Comparison of ENCODE assay signal across 24 cellular contexts in the genomic region with DNA sequence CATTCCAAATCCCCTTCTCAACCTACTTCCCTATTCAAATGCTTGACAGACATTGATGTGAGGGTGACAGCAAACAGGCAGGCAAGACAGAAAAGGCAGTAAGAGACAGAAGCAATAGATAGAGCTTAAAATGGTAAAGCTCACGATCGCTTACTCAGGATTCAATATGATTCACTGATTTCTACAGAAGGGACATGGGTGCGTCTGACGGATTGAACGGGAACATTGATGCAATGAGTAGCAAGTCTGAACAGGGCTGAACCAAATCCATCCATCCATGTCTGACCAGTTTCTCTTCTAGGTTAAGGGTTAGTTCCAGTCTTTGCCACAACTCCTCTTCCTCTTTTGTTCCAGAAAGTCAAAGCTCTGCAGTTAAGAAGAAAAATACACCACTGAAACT. TPM values are rescaled to one million over a fixed set of nuclear protein-coding genes. Genes with fewer than 3 reads are reported as not detected.
DNase-seq lines count a peak whose midpoint lies in the region; ATAC-seq and TF ChIP-seq lines count a peak whose summit lies in the region.
"Had no signal": no experiment of that assay in that cellular context is flagged by ENCODE, and none has a peak within 500 bp of the region (broad histone marks: within the 10 kb centered on the region; RNA-seq: fewer than 3 reads in every experiment).

No MANE protein-coding gene starts in this region.

- intact Hi-C loops in Right ventricle myocardium superior (cut with DNase I): no loop called here
- intact Hi-C loops in left cardiac atrium (cut with DNase I): no loop called here
- intact Hi-C loops in Caco-2 (cut with micrococcal nuclease; ENCODE audit: unreplicated experiment): no loop called here

- no peak overlapping the region for H3K4me3 Mint-ChIP-seq in Caco-2 (ENCODE audit: unreplicated experiment)
- H3K4me3 Mint-ChIP-seq: activated CD8-positive, alpha-beta T cell treated with anti-CD3 and anti-CD28 coated beads for 36 hours; activated T-cell treated with anti-CD3 and anti-CD28 coated beads, Interleukin-2, amount 50 U/mL, for 24 hours; endodermal cell; natural killer cell treated with Interleukin-12 subunit alpha and Interleukin-12 subunit beta and Interleukin-15 and Interleukin-18, amount 100 ng/mL, for 72 hours; stimulated activated naive CD8-positive, alpha-beta T cell treated with anti-CD3 and anti-CD28 coated beads, Interleukin-15, Interleukin-2, amounts not matched to agents 100 ng/mL and 50 ng/mL, for 24 hours; T-helper 2 cell treated with Interferon-gamma antibody and Interleukin-4, amounts not matched to agents 5 μg/mL and 100 μg/mL, for 36 hours had no signal

- no peaks in the 10 kb centered on the region for H3K36me3 Mint-ChIP-seq in Caco-2 (ENCODE audit: insufficient read depth, unreplicated experiment)

- no peak overlapping the region for H3K27ac Mint-ChIP-seq in Caco-2 (ENCODE audit: unreplicated experiment)
- H3K27ac Mint-ChIP-seq: activated CD8-positive, alpha-beta T cell treated with anti-CD3 and anti-CD28 coated beads for 36 hours; activated T-cell treated with anti-CD3 and anti-CD28 coated beads, Interleukin-2, amount 50 U/mL, for 24 hours; endodermal cell; natural killer cell treated with Interleukin-12 subunit alpha and Interleukin-12 subunit beta and Interleukin-15 and Interleukin-18, amount 100 ng/mL, for 72 hours; stimulated activated naive CD8-positive, alpha-beta T cell treated with anti-CD3 and anti-CD28 coated beads, Interleukin-15, Interleukin-2, amounts not matched to agents 100 ng/mL and 50 ng/mL, for 24 hours; T-helper 2 cell treated with Interferon-gamma antibody and Interleukin-4, amounts not matched to agents 5 μg/mL and 100 μg/mL, for 36 hours had no signal

- H3K27me3 ChIP-seq in foreskin keratinocyte: no peaks in the 10 kb centered on the region
- H3K27me3 ChIP-seq in H7 (ENCODE audit: control insufficient read depth, insufficient read depth, low read length): no peaks in the 10 kb centered on the region
- no peaks in the 10 kb centered on the region for H3K27me3 ChIP-seq in Caco-2 (replicated peaks; ENCODE audit: control insufficient read depth, insufficient read depth, low read length)
- H3K27me3 ChIP-seq: ascending aorta had no signal

- H3K36me3 ChIP-seq in H7 (replicated peaks; ENCODE audit: control insufficient read depth, insufficient read depth, low read length) (no peaks in the 10 kb centered on the region), Caco-2 (ENCODE audit: control insufficient read depth, insufficient read depth, low read length) (no peaks in the 10 kb centered on the region)
- H3K36me3 ChIP-seq: ascending aorta had no signal

- no peak overlapping the region for H3K4me3 ChIP-seq in H7 (ENCODE audit: insufficient read depth, low read depth, low read length)
- no peak overlapping the region for H3K4me3 ChIP-seq in Caco-2 (ENCODE audit: low read depth, low read length)
- H3K4me3 ChIP-seq: ascending aorta had no signal

- H3K27me3 Mint-ChIP-seq in Caco-2 (ENCODE audit: insufficient read depth, unreplicated experiment): peaks cover 5% of the 10 kb centered on the region
- H3K27me3 Mint-ChIP-seq: activated CD8-positive, alpha-beta T cell treated with anti-CD3 and anti-CD28 coated beads for 36 hours; activated T-cell treated with anti-CD3 and anti-CD28 coated beads, Interleukin-2, amount 50 U/mL, for 24 hours; stimulated activated naive CD8-positive, alpha-beta T cell treated with anti-CD3 and anti-CD28 coated beads, Interleukin-15, Interleukin-2, amounts not matched to agents 100 ng/mL and 50 ng/mL, for 24 hours had no signal

- H3K4me1 Mint-ChIP-seq in Caco-2 (ENCODE audit: low read depth, unreplicated experiment): no peaks in the 10 kb centered on the region

- H3K9me3 Mint-ChIP-seq in Caco-2 (ENCODE audit: unreplicated experiment): peaks cover 26% of the 10 kb centered on the region
- H3K9me3 Mint-ChIP-seq: activated CD8-positive, alpha-beta T cell treated with anti-CD3 and anti-CD28 coated beads for 36 hours; natural killer cell treated with Interleukin-12 subunit alpha and Interleukin-12 subunit beta and Interleukin-15 and Interleukin-18, amount 100 ng/mL, for 72 hours; T-helper 2 cell treated with Interferon-gamma antibody and Interleukin-4, amounts not matched to agents 5 μg/mL and 100 μg/mL, for 36 hours had no signal

- H3K27ac ChIP-seq in foreskin keratinocyte: no peak overlapping the region
- H3K27ac ChIP-seq: ascending aorta had no signal

- no peak for DNase-seq in Right ventricle myocardium superior
- DNase-seq in left cardiac atrium: no peak
- peak; percentile 61 for DNase-seq in SKM-1 treated with dmso at 0.1 percent for 144 hours (lab: John Stamatoyannopoulos, UW; ENCODE audit: unreplicated experiment)
- peak; percentile 80 to 90 for DNase-seq in foreskin keratinocyte
- peak; percentile 48 for DNase-seq in ureter (ENCODE audit: low spot score)
- no peak for DNase-seq in H4 (ENCODE audit: low spot score)
- no peak for DNase-seq in H7
- no peak for DNase-seq in Caco-2
- DNase-seq: activated CD8-positive, alpha-beta T cell treated with anti-CD3 and anti-CD28 coated beads for 36 hours; activated naive CD4-positive, alpha-beta T cell treated with anti-CD3 and anti-CD28 coated beads, Interleukin-2, amount 50 U/mL, for 16 hours; activated T-cell treated with anti-CD3 and anti-CD28 coated beads, Interleukin-2, amount 50 U/mL, for 24 hours; endodermal cell; kidney; NCI-H2029 treated with DMSO at 0.1 percent for 48 hours; NCI-H524; posterior cingulate gyrus; stimulated activated CD4-positive, alpha-beta T cell treated with anti-CD3 and anti-CD28 coated beads, Interleukin-2, amount 100 ng/mL, for 24 hours had no signal

- CTCF ChIA-PET in Caco-2 (lab: Charles Lee): no interaction called here

- H3K9me3 ChIP-seq in Caco-2: peaks cover 16% of the 10 kb centered on the region
- H3K9me3 ChIP-seq: ascending aorta had no signal

- no TSS peak for BruUV-seq in Caco-2 (replicated peaks; lab: Mats Ljungman, UMichigan)

- TF ChIP-seq CTCF in foreskin keratinocyte (conservative IDR thresholded peaks at IDR 0.05): no peak
- no peak for TF ChIP-seq CTCF in Caco-2 (IDR thresholded peaks at IDR 0.05; ENCODE audit: insufficient read depth in 1 of 2, low read depth in 1 of 2, low read length in 1 of 2, severe bottlenecking in 1 of 2, unreplicated experiment in 1 of 2)

- H3K4me1 ChIP-seq in foreskin keratinocyte (no peaks in the 10 kb centered on the region), Caco-2 (peaks cover 11% of the 10 kb centered on the region)
- H3K4me1 ChIP-seq: ascending aorta had no signal

- POLR2A ChIA-PET in Caco-2 (lab: Charles Lee): no interaction called here

- ATAC-seq in Right ventricle myocardium superior (ENCODE audit: poor library complexity) (peak; percentile 41), left cardiac atrium (no peak), foreskin keratinocyte (peak; percentile 95)
- ATAC-seq: activated CD8-positive, alpha-beta T cell treated with anti-CD3 and anti-CD28 coated beads for 36 hours; natural killer cell treated with Interleukin-12 subunit alpha and Interleukin-12 subunit beta and Interleukin-15 and Interleukin-18, amount 100 ng/mL, for 72 hours had no signal

RNA-seq across cellular contexts. Expression of a gene that starts 35.1 kb away (rescaled TPM):
- total RNA-seq in Right ventricle myocardium superior (9.5 TPM), left cardiac atrium (1 to 10 TPM; 2.8 to 4.3 TPM), foreskin keratinocyte (1.7 and 1.8 TPM in 2 replicates), ureter (9.2 TPM), Caco-2 (2022) (6.0 and 8.5 TPM in 2 replicates)
- polyA plus RNA-seq in foreskin keratinocyte: 0.35 TPM in 2 replicates
- 0.90 and 1.9 TPM in 2 replicates for total RNA-seq in H4 (2014; rRNA removed; shearing (Covaris generic))
- total RNA-seq in H7 (2014; rRNA removed; shearing (Covaris generic)): 25.1 and 38.2 TPM in 2 replicates
- total RNA-seq: G401, OCI-LY7 had no signal
- polyA plus RNA-seq: BJ had no signal

Comparison
In these comparisons a context has a peak if more than half of its experiments do, and no peak if none do; other contexts are left out.
1. ATAC-seq: peak in Right ventricle myocardium superior (single experiment) and foreskin keratinocyte (single experiment); none in left cardiac atrium (0 of 2).
2. DNase-seq: peak in SKM-1 treated with dmso at 0.1 percent for 144 hours (single experiment), foreskin keratinocyte (2 of 2) and ureter (single experiment); none in Right ventricle myocardium superior (single experiment), left cardiac atrium (single experiment), H4 (single experiment), H7 (single experiment) and Caco-2 (0 of 2).